Comparison of ENCODE assay signal across 1 cellular context in the genomic region with DNA sequence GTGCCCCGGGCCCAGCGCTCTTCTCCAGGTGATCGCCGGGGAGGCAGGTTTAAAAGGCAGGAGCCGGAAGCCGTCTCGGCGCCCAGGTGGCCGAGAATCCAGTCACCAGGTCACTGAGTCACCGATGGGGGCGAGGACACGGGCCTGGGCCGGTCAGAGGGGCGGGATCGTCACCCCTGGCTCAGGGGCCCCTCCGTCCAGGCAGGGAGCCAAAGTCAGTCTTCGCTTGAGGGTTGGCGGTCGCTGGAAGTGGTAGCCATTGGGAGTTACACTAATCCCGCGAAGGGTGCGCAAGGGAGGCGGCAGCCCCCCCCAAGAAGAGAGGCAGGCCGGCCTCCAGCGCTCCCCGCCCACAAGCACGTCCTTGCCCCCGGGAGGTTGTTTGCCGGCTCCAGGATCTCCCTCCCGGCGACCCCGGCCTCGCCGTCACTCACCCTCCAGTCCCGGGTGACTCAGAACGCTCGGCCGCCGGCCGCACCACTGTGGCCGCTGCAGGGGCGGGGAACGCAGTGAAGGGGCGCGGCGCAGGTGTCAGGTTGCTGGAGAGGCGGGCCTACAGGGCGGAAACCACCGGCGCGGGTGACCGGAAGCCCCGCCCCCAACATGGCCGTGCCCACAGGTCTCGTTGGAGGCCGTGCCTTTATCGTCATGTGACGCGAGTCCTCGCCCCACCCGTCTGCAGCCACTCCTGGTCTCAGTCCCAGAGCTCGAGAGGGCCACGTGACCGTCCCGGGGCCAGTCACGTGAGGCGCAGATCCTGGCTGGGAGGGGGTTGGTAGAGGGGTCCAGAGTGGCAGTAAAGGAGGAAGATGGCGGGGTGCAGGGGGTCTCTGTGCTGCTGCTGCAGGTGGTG.
TF ChIP-seq lines count a peak whose summit lies in the region.

A gene with protein sequence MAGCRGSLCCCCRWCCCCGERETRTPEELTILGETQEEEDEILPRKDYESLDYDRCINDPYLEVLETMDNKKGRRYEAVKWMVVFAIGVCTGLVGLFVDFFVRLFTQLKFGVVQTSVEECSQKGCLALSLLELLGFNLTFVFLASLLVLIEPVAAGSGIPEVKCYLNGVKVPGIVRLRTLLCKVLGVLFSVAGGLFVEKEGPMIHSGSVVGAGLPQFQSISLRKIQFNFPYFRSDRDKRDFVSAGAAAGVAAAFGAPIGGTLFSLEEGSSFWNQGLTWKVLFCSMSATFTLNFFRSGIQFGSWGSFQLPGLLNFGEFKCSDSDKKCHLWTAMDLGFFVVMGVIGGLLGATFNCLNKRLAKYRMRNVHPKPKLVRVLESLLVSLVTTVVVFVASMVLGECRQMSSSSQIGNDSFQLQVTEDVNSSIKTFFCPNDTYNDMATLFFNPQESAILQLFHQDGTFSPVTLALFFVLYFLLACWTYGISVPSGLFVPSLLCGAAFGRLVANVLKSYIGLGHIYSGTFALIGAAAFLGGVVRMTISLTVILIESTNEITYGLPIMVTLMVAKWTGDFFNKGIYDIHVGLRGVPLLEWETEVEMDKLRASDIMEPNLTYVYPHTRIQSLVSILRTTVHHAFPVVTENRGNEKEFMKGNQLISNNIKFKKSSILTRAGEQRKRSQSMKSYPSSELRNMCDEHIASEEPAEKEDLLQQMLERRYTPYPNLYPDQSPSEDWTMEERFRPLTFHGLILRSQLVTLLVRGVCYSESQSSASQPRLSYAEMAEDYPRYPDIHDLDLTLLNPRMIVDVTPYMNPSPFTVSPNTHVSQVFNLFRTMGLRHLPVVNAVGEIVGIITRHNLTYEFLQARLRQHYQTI (plus strand): TSS at position 738 of the 853 bp plus-strand sequence. CDS start 72 bp downstream, at position 810.
A gene (minus strand): TSS at position 511 of the 853 bp plus-strand sequence. CDS start 2,848 bp downstream, outside the sequence.

TF ChIP-seq in K562, 482 proteins besides CTCF, POLR2A, EP300 and RAD21 (continued from another document and continues in another):
- TF ChIP-seq, protein P1, sequence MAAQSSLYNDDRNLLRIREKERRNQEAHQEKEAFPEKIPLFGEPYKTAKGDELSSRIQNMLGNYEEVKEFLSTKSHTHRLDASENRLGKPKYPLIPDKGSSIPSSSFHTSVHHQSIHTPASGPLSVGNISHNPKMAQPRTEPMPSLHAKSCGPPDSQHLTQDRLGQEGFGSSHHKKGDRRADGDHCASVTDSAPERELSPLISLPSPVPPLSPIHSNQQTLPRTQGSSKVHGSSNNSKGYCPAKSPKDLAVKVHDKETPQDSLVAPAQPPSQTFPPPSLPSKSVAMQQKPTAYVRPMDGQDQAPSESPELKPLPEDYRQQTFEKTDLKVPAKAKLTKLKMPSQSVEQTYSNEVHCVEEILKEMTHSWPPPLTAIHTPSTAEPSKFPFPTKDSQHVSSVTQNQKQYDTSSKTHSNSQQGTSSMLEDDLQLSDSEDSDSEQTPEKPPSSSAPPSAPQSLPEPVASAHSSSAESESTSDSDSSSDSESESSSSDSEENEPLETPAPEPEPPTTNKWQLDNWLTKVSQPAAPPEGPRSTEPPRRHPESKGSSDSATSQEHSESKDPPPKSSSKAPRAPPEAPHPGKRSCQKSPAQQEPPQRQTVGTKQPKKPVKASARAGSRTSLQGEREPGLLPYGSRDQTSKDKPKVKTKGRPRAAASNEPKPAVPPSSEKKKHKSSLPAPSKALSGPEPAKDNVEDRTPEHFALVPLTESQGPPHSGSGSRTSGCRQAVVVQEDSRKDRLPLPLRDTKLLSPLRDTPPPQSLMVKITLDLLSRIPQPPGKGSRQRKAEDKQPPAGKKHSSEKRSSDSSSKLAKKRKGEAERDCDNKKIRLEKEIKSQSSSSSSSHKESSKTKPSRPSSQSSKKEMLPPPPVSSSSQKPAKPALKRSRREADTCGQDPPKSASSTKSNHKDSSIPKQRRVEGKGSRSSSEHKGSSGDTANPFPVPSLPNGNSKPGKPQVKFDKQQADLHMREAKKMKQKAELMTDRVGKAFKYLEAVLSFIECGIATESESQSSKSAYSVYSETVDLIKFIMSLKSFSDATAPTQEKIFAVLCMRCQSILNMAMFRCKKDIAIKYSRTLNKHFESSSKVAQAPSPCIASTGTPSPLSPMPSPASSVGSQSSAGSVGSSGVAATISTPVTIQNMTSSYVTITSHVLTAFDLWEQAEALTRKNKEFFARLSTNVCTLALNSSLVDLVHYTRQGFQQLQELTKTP (IDR thresholded peaks at IDR 0.05; ENCODE audit: low read depth in 1 of 2, partially characterized antibody in 2 of 2) = no peak
- no peak for TF ChIP-seq FOXA1 (IDR thresholded peaks at IDR 0.05; ENCODE audit: borderline replicate concordance)
- TF ChIP-seq CAMTA2 (CRISPR knock-in tag; conservative IDR thresholded peaks at IDR 0.05) = 0 out of 2 replicates have a peak, but pooled peaks have one; percentile 71
- TF ChIP-seq, protein P2, sequence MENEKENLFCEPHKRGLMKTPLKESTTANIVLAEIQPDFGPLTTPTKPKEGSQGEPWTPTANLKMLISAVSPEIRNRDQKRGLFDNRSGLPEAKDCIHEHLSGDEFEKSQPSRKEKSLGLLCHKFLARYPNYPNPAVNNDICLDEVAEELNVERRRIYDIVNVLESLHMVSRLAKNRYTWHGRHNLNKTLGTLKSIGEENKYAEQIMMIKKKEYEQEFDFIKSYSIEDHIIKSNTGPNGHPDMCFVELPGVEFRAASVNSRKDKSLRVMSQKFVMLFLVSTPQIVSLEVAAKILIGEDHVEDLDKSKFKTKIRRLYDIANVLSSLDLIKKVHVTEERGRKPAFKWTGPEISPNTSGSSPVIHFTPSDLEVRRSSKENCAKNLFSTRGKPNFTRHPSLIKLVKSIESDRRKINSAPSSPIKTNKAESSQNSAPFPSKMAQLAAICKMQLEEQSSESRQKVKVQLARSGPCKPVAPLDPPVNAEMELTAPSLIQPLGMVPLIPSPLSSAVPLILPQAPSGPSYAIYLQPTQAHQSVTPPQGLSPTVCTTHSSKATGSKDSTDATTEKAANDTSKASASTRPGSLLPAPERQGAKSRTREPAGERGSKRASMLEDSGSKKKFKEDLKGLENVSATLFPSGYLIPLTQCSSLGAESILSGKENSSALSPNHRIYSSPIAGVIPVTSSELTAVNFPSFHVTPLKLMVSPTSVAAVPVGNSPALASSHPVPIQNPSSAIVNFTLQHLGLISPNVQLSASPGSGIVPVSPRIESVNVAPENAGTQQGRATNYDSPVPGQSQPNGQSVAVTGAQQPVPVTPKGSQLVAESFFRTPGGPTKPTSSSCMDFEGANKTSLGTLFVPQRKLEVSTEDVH (IDR thresholded peaks at IDR 0.05; ENCODE audit: low read depth, partially characterized antibody) = peak; percentile 76
- TF ChIP-seq, protein P3, sequence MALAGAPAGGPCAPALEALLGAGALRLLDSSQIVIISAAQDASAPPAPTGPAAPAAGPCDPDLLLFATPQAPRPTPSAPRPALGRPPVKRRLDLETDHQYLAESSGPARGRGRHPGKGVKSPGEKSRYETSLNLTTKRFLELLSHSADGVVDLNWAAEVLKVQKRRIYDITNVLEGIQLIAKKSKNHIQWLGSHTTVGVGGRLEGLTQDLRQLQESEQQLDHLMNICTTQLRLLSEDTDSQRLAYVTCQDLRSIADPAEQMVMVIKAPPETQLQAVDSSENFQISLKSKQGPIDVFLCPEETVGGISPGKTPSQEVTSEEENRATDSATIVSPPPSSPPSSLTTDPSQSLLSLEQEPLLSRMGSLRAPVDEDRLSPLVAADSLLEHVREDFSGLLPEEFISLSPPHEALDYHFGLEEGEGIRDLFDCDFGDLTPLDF (CRISPR knock-in tag; IDR thresholded peaks at IDR 0.05) = peak; percentile 50; the same call in 1 of the 2 replicates
- TF ChIP-seq MYNN (IDR thresholded peaks at IDR 0.05) = peak; percentile 17; the same call in 1 of the 2 replicates
- no peak for TF ChIP-seq MYNN (CRISPR knock-in tag; IDR thresholded peaks at IDR 0.05)
- no peak for TF ChIP-seq FOXJ3 (CRISPR knock-in tag; IDR thresholded peaks at IDR 0.05)
- no peak for TF ChIP-seq NCOA6 (IDR thresholded peaks at IDR 0.05)
- TF ChIP-seq, protein P4, sequence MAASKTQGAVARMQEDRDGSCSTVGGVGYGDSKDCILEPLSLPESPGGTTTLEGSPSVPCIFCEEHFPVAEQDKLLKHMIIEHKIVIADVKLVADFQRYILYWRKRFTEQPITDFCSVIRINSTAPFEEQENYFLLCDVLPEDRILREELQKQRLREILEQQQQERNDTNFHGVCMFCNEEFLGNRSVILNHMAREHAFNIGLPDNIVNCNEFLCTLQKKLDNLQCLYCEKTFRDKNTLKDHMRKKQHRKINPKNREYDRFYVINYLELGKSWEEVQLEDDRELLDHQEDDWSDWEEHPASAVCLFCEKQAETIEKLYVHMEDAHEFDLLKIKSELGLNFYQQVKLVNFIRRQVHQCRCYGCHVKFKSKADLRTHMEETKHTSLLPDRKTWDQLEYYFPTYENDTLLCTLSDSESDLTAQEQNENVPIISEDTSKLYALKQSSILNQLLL (CRISPR knock-in tag; IDR thresholded peaks at IDR 0.05; ENCODE audit: borderline replicate concordance) = no peak
- TF ChIP-seq ZNF431 (CRISPR knock-in tag; IDR thresholded peaks at IDR 0.05) = no peak; the same call in 1 of the 2 replicates
- peak; percentile 92 for TF ChIP-seq POLR2AphosphoS5 (IDR thresholded peaks at IDR 0.05; ENCODE audit: control insufficient read depth, insufficient read depth, low read depth, low read length)
- no peak for TF ChIP-seq SIRT6 (IDR thresholded peaks at IDR 0.05; ENCODE audit: low read depth, low read length)
- peak; percentile 28 for TF ChIP-seq ZNF239 (CRISPR knock-in tag; IDR thresholded peaks at IDR 0.05)
- peak; percentile 81; the same call in 1 of the 2 replicates for TF ChIP-seq TCF7 (IDR thresholded peaks at IDR 0.05; ENCODE audit: borderline replicate concordance)
- peak in 1 of 2 experiments; percentile 21; a peak in 1 of 4 replicates for TF ChIP-seq FOXA3 (CRISPR knock-in tag; conservative IDR thresholded peaks at IDR 0.05 in 1 of 2, IDR thresholded peaks at IDR 0.05 in 1 of 2)
- peak; percentile 16; the same call in 1 of the 2 replicates for TF ChIP-seq NFE2 (IDR thresholded peaks at IDR 0.05; ENCODE audit: low read depth)
- TF ChIP-seq CBFA2T3 (IDR thresholded peaks at IDR 0.05) = no peak
- TF ChIP-seq NR2F6 (CRISPR knock-in tag; IDR thresholded peaks at IDR 0.05) = no peak; the same call in 1 of the 2 replicates
- no peak for TF ChIP-seq RFX1 (IDR thresholded peaks at IDR 0.05)
- no peak for TF ChIP-seq ZNF583 (CRISPR knock-in tag; IDR thresholded peaks at IDR 0.05)
- peak; percentile 81; the same call in 1 of the 2 replicates for TF ChIP-seq HLTF (IDR thresholded peaks at IDR 0.05)
- no peak for TF ChIP-seq ZNF696 (CRISPR knock-in tag; conservative IDR thresholded peaks at IDR 0.05)
- TF ChIP-seq TAF15 (IDR thresholded peaks at IDR 0.05; ENCODE audit: low read depth, low read length) = 0 out of 2 replicates have a peak, but pooled peaks have one; percentile 27
- TF ChIP-seq ZNF644 (tag; IDR thresholded peaks at IDR 0.05; ENCODE audit: low read depth) = no peak; the same call in 1 of the 2 replicates
- TF ChIP-seq ZNF584 (CRISPR knock-in tag; IDR thresholded peaks at IDR 0.05; ENCODE audit: low read depth) = no peak
- TF ChIP-seq, protein P5, sequence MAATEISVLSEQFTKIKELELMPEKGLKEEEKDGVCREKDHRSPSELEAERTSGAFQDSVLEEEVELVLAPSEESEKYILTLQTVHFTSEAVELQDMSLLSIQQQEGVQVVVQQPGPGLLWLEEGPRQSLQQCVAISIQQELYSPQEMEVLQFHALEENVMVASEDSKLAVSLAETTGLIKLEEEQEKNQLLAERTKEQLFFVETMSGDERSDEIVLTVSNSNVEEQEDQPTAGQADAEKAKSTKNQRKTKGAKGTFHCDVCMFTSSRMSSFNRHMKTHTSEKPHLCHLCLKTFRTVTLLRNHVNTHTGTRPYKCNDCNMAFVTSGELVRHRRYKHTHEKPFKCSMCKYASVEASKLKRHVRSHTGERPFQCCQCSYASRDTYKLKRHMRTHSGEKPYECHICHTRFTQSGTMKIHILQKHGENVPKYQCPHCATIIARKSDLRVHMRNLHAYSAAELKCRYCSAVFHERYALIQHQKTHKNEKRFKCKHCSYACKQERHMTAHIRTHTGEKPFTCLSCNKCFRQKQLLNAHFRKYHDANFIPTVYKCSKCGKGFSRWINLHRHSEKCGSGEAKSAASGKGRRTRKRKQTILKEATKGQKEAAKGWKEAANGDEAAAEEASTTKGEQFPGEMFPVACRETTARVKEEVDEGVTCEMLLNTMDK (IDR thresholded peaks at IDR 0.05; ENCODE audit: borderline replicate concordance, insufficient read depth, low read depth, low read length, poor library complexity, severe bottlenecking) = peak; percentile 38
- no peak for TF ChIP-seq ZSCAN32 (CRISPR knock-in tag; IDR thresholded peaks at IDR 0.05)
- TF ChIP-seq ZNF165 (CRISPR knock-in tag; IDR thresholded peaks at IDR 0.05; ENCODE audit: borderline replicate concordance) = 0 out of 2 replicates have a peak, but pooled peaks have one; percentile 79
- TF ChIP-seq CHD2 (IDR thresholded peaks at IDR 0.05; ENCODE audit: low read depth, low read length) = peak; percentile 54
- TF ChIP-seq SUPT5H (IDR thresholded peaks at IDR 0.05) = peak; percentile 95
- TF ChIP-seq IFI16 (CRISPR knock-in tag; IDR thresholded peaks at IDR 0.05) = no peak
- TF ChIP-seq, protein P6, sequence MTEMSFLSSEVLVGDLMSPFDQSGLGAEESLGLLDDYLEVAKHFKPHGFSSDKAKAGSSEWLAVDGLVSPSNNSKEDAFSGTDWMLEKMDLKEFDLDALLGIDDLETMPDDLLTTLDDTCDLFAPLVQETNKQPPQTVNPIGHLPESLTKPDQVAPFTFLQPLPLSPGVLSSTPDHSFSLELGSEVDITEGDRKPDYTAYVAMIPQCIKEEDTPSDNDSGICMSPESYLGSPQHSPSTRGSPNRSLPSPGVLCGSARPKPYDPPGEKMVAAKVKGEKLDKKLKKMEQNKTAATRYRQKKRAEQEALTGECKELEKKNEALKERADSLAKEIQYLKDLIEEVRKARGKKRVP (CRISPR knock-in tag; IDR thresholded peaks at IDR 0.05) = 0 out of 2 replicates have a peak, but pooled peaks have one; percentile 21
- TF ChIP-seq, protein P7, sequence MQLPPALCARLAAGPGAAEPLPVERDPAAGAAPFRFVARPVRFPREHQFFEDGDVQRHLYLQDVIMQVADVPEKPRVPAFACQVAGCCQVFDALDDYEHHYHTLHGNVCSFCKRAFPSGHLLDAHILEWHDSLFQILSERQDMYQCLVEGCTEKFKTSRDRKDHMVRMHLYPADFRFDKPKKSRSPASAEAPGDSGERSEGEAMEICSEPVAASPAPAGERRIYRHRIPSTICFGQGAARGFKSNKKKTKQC (CRISPR knock-in tag; IDR thresholded peaks at IDR 0.05) = no peak
- TF ChIP-seq SLC30A9 (CRISPR knock-in tag; IDR thresholded peaks at IDR 0.05) = no peak
- TF ChIP-seq NFYB (IDR thresholded peaks at IDR 0.05; ENCODE audit: extremely low read depth, insufficient read length) = peak; percentile 64
- TF ChIP-seq NFXL1 (CRISPR knock-in tag; IDR thresholded peaks at IDR 0.05) = 0 out of 2 replicates have a peak, but pooled peaks have one; percentile 37
- TF ChIP-seq, protein P8, sequence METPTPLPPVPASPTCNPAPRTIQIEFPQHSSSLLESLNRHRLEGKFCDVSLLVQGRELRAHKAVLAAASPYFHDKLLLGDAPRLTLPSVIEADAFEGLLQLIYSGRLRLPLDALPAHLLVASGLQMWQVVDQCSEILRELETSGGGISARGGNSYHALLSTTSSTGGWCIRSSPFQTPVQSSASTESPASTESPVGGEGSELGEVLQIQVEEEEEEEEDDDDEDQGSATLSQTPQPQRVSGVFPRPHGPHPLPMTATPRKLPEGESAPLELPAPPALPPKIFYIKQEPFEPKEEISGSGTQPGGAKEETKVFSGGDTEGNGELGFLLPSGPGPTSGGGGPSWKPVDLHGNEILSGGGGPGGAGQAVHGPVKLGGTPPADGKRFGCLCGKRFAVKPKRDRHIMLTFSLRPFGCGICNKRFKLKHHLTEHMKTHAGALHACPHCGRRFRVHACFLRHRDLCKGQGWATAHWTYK (CRISPR knock-in tag; IDR thresholded peaks at IDR 0.05) = peak; percentile 58; the same call in 1 of the 2 replicates
- no peak for TF ChIP-seq KAT8 (IDR thresholded peaks at IDR 0.05; ENCODE audit: low read depth)
- TF ChIP-seq NR1H2 (CRISPR knock-in tag; IDR thresholded peaks at IDR 0.05) = no peak
